ENCODE assay signal across 1 cellular context in the genomic region with DNA sequence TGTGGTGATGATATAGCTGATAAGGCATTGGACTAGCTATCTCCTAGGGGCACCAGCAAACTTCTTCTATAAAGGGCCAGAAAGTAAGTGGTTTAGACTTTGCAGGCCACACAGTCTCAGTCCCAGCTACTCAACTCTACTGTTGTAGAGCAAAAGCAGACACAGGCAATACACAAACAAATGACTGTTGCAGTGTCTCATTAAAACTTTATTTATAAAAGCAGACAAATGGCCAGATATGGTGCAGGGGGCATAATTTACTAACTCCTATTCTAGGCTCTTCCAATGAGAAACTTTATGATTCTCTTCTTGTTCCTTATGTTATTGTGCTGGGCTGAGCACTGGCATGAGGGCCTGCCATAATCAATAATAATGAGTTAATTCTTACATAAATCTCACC.
TF ChIP-seq lines count a peak whose summit lies in the region.

No MANE protein-coding gene starts in this region.

TF ChIP-seq in K562, 482 proteins besides CTCF, POLR2A, EP300 and RAD21 (continued from another document):
- TF ChIP-seq, protein P1, sequence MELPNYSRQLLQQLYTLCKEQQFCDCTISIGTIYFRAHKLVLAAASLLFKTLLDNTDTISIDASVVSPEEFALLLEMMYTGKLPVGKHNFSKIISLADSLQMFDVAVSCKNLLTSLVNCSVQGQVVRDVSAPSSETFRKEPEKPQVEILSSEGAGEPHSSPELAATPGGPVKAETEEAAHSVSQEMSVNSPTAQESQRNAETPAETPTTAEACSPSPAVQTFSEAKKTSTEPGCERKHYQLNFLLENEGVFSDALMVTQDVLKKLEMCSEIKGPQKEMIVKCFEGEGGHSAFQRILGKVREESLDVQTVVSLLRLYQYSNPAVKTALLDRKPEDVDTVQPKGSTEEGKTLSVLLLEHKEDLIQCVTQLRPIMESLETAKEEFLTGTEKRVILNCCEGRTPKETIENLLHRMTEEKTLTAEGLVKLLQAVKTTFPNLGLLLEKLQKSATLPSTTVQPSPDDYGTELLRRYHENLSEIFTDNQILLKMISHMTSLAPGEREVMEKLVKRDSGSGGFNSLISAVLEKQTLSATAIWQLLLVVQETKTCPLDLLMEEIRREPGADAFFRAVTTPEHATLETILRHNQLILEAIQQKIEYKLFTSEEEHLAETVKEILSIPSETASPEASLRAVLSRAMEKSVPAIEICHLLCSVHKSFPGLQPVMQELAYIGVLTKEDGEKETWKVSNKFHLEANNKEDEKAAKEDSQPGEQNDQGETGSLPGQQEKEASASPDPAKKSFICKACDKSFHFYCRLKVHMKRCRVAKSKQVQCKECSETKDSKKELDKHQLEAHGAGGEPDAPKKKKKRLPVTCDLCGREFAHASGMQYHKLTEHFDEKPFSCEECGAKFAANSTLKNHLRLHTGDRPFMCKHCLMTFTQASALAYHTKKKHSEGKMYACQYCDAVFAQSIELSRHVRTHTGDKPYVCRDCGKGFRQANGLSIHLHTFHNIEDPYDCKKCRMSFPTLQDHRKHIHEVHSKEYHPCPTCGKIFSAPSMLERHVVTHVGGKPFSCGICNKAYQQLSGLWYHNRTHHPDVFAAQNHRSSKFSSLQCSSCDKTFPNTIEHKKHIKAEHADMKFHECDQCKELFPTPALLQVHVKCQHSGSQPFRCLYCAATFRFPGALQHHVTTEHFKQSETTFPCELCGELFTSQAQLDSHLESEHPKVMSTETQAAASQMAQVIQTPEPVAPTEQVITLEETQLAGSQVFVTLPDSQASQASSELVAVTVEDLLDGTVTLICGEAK (IDR thresholded peaks at IDR 0.05), result peak; percentile 87
- TF ChIP-seq, protein P1 (CRISPR knock-in tag; IDR thresholded peaks at IDR 0.05), result peak; percentile 76
TF ChIP-seq in K562: peak in this region for 1.
